ENCODE assay signal across 1 cellular context in the genomic region with DNA sequence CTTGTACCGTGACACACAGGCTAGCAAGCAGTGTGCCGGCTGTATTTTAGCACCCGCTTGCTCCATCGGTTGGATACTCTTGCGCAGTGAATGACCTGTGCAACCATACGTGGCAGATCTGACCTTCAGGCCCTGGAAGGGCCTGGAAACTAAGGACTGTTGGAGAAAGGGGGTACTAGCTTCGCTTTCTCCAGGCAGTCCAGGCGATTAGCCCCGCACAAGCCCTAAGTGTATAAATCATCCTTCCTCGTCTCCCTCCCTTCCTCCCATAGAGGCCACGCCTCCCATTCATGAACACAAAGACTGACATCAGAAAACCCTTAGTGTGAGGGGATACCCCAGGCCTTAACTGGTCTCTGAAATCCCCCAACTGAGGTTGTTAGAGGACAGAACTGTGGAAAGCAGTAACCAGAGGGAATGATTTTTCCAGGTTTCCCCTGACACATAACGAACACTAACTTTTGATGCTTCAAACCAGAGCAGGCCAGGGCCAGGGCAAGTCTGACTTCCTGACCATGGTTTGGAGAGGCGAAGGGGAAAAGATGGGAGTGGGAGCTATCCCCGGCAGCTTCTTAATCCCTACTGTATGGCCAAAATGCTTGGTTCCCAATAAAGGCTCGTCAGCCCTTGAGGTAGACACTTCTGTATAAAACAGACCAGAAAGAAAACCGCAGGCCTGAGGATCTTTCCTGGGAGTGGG.
A peak's percentile ranks its signal among the peaks of the same experiment; 100 is the strongest.
TF ChIP-seq lines count a peak whose summit lies in the region.

No MANE protein-coding gene starts in this region.

TF ChIP-seq in K562, 482 proteins besides CTCF, POLR2A, EP300 and RAD21 (continued from another document):
- TF ChIP-seq, protein P1, sequence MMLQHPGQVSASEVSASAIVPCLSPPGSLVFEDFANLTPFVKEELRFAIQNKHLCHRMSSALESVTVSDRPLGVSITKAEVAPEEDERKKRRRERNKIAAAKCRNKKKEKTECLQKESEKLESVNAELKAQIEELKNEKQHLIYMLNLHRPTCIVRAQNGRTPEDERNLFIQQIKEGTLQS (IDR thresholded peaks at IDR 0.05): no peak
- TF ChIP-seq, protein P1 (CRISPR knock-in tag; conservative IDR thresholded peaks at IDR 0.05): no peak
- TF ChIP-seq MEIS2 (IDR thresholded peaks at IDR 0.05; ENCODE audit: partially characterized antibody) (peak; percentile 92), ARID1B (IDR thresholded peaks at IDR 0.05) (0 out of 2 replicates have a peak, but pooled peaks have one; percentile 11), ARHGAP35 (IDR thresholded peaks at IDR 0.05; ENCODE audit: partially characterized antibody) (no peak), CTBP1 (IDR thresholded peaks at IDR 0.05; ENCODE audit: borderline replicate concordance) (peak; percentile 11; the same call in 1 of the 2 replicates), ZNF77 (CRISPR knock-in tag; IDR thresholded peaks at IDR 0.05) (no peak), HSF4 (CRISPR knock-in tag; IDR thresholded peaks at IDR 0.05; ENCODE audit: borderline replicate concordance) (no peak), SMARCA4 (IDR thresholded peaks at IDR 0.05) (peak; percentile 43; the same call in 1 of the 2 replicates), PHB2 (IDR thresholded peaks at IDR 0.05; ENCODE audit: low read depth) (no peak), ZNF217 (CRISPR knock-in tag; IDR thresholded peaks at IDR 0.05) (no peak), DLX4 (CRISPR knock-in tag; IDR thresholded peaks at IDR 0.05) (no peak), IRF9 (tag; IDR thresholded peaks at IDR 0.05) (no peak), PRMT5 (CRISPR knock-in tag; IDR thresholded peaks at IDR 0.05) (no peak), SMARCA5 (IDR thresholded peaks at IDR 0.05) (no peak)
- TF ChIP-seq, protein P2, sequence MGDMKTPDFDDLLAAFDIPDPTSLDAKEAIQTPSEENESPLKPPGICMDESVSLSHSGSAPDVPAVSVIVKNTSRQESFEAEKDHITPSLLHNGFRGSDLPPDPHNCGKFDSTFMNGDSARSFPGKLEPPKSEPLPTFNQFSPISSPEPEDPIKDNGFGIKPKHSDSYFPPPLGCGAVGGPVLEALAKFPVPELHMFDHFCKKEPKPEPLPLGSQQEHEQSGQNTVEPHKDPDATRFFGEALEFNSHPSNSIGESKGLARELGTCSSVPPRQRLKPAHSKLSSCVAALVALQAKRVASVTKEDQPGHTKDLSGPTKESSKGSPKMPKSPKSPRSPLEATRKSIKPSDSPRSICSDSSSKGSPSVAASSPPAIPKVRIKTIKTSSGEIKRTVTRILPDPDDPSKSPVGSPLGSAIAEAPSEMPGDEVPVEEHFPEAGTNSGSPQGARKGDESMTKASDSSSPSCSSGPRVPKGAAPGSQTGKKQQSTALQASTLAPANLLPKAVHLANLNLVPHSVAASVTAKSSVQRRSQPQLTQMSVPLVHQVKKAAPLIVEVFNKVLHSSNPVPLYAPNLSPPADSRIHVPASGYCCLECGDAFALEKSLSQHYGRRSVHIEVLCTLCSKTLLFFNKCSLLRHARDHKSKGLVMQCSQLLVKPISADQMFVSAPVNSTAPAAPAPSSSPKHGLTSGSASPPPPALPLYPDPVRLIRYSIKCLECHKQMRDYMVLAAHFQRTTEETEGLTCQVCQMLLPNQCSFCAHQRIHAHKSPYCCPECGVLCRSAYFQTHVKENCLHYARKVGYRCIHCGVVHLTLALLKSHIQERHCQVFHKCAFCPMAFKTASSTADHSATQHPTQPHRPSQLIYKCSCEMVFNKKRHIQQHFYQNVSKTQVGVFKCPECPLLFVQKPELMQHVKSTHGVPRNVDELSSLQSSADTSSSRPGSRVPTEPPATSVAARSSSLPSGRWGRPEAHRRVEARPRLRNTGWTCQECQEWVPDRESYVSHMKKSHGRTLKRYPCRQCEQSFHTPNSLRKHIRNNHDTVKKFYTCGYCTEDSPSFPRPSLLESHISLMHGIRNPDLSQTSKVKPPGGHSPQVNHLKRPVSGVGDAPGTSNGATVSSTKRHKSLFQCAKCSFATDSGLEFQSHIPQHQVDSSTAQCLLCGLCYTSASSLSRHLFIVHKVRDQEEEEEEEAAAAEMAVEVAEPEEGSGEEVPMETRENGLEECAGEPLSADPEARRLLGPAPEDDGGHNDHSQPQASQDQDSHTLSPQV (IDR thresholded peaks at IDR 0.05): 0 out of 2 replicates have a peak, but pooled peaks have one; percentile 34
